In the genomic region with DNA sequence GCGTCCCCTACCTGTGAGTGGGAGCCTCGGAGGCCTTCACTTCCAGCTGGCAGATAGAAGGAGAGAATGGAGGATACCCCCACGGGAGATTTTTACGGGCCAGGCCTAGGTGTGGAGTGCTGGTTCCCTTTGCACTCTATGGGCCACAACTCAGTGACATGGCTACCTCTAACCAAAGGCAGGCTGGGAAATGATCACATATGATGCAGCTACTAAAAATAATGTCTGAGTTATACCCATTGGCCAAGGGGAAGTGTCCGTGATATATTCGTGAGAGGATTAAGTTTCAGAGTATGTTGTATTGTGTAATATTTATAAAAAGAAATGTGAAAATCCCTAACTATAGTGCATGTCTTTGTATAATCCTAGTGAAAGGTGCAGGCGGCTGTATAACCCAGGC, we compare ENCODE assay signal across 27 cellular contexts.
"Had no signal": no experiment of that assay in that cellular context is flagged by ENCODE, and none has a peak within 500 bp of the region (broad histone marks: within the 10 kb centered on the region; RNA-seq: fewer than 3 reads in every experiment).

No MANE protein-coding gene starts in this region.

- H3K27ac Mint-ChIP-seq: activated CD8-positive, alpha-beta T cell treated with anti-CD3 and anti-CD28 coated beads, Interleukin-2, amount 10 ng/mL, durations not matched to agents 7 days and 5 days; activated naive CD4-positive, alpha-beta T cell treated with anti-CD3 and anti-CD28 coated beads for 36 hours; activated naive CD8-positive, alpha-beta T cell; brain; WTC11 had no signal

- FAIRE-seq: astrocyte had no signal

- H3K36me3 Mint-ChIP-seq: brain had no signal

- H3K4me1 Mint-ChIP-seq: brain; central memory CD8-positive, alpha-beta T cell; WTC11 had no signal

- H3K27me3 Mint-ChIP-seq: activated naive CD8-positive, alpha-beta T cell had no signal

- ATAC-seq: activated CD8-positive, alpha-beta T cell treated with anti-CD3 and anti-CD28 coated beads, Interleukin-2, amount 10 ng/mL, durations not matched to agents 7 days and 5 days; activated T-cell treated with anti-CD3 and anti-CD28 coated beads, Interleukin-2, amount 50 U/mL, for 4 hours; WTC11 had no signal

- DNase-seq: activated CD4-positive, alpha-beta T cell treated with anti-CD3 and anti-CD28 coated beads for 48 hours; activated CD4-positive, alpha-beta T cell treated with anti-CD3 and anti-CD28 coated beads, Interleukin-2, amount 50 U/mL, for 4 hours; activated CD4-positive, CD25-positive, alpha-beta regulatory T cell treated with anti-CD3 and anti-CD28 coated beads, Interleukin-2, amount 50 U/mL, for 72 hours; activated CD8-positive, alpha-beta T cell treated with anti-CD3 and anti-CD28 coated beads, Interleukin-2, amount 10 ng/mL, durations not matched to agents 7 days and 5 days; activated effector memory CD4-positive, alpha-beta T cell treated with anti-CD3 and anti-CD28 coated beads, Interleukin-2, amount 50 U/mL, for 16 hours; activated naive CD4-positive, alpha-beta T cell treated with anti-CD3 and anti-CD28 coated beads for 36 hours; activated T-cell treated with anti-CD3 and anti-CD28 coated beads, Interleukin-2, amount 50 U/mL, for 4 hours; amygdala; Kasumi-1; KBM-7; NCI-H1105; NCI-H1436; NCI-H1694 treated with DMSO at 0.1 percent for 48 hours; NCI-H2029 treated with DMSO at 0.1 percent for 48 hours; NCI-H345; NCI-H510A; NCI-H526 treated with DMSO at 0.1 percent for 48 hours; NCI-H82; PC-9; SIG-M5; T-helper 1 cell had no signal

- H3K4me3 ChIP-seq: PC-9, SK-N-MC had no signal

- H3K27ac ChIP-seq: PC-9, SK-N-MC had no signal

- H3K9me3 Mint-ChIP-seq: central memory CD8-positive, alpha-beta T cell had no signal

- H3K4me3 Mint-ChIP-seq: activated CD8-positive, alpha-beta T cell treated with anti-CD3 and anti-CD28 coated beads, Interleukin-2, amount 10 ng/mL, durations not matched to agents 7 days and 5 days; activated naive CD4-positive, alpha-beta T cell treated with anti-CD3 and anti-CD28 coated beads for 36 hours; activated naive CD8-positive, alpha-beta T cell; activated T-cell treated with anti-CD3 and anti-CD28 coated beads, Interleukin-2, amount 50 U/mL, for 4 hours; brain; central memory CD8-positive, alpha-beta T cell; WTC11 had no signal
